ENCODE assay signal across 11 cellular contexts in genomic region chr11:34143048-34143447, GRCh38.
"Had no signal": no experiment of that assay in that cellular context is flagged by ENCODE, and none has a peak within 500 bp of the region (broad histone marks: within the 10 kb centered on the region; RNA-seq: fewer than 3 reads in every experiment).

No MANE protein-coding gene starts in this region.

- H3K27me3 ChIP-seq: thyroid gland, vagina had no signal

- H3K27ac ChIP-seq: thyroid gland, vagina had no signal

- H3K4me1 ChIP-seq: thyroid gland, vagina had no signal

- H3K9me3 Mint-ChIP-seq: activated B cell treated with CpG ODN at 0.5 μM for 24 hours; mesothelial cell of epicardium; stimulated activated memory B cell treated with anti-CD40 and anti-IgM and Interleukin-4, amounts not matched to agents 10 μg/mL and 1 μg/mL and 100 μg/mL, for 72 hours had no signal

- H3K27me3 Mint-ChIP-seq: activated B cell treated with CpG ODN at 0.5 μM for 24 hours; stimulated activated memory B cell treated with anti-CD40 and anti-IgM and Interleukin-4, amounts not matched to agents 10 μg/mL and 1 μg/mL and 100 μg/mL, for 72 hours had no signal

- ATAC-seq: SK-N-SH treated with all-trans-retinoic acid at 6 μM for 48 hours; stimulated activated memory B cell treated with anti-CD40 and anti-IgM and Interleukin-4, amounts not matched to agents 10 μg/mL and 1 μg/mL and 100 μg/mL, for 72 hours had no signal

- H3K4me3 Mint-ChIP-seq: activated B cell treated with CpG ODN at 0.5 μM for 24 hours; mesothelial cell of epicardium; stimulated activated memory B cell treated with anti-CD40 and anti-IgM and Interleukin-4, amounts not matched to agents 10 μg/mL and 1 μg/mL and 100 μg/mL, for 72 hours had no signal

- H3K9me3 ChIP-seq: thyroid gland, vagina had no signal

- DNase-seq: activated B cell treated with CpG ODN at 0.5 μM for 24 hours; activated CD4-positive, alpha-beta T cell treated with anti-CD3 and anti-CD28 coated beads for 48 hours; activated effector memory CD4-positive, alpha-beta T cell treated with Interleukin-2 at 50 U/mL for 16 hours; activated naive CD4-positive, alpha-beta T cell treated with anti-CD3 and anti-CD28 coated beads, Interleukin-2, amount 50 U/mL, for 16 hours; hypothalamus; stimulated activated CD4-positive, alpha-beta T cell treated with anti-CD3 and anti-CD28 coated beads, Interleukin-12 subunit alpha, Interleukin-12 subunit beta, amount 100 ng/mL, for 4 hours; thyroid gland had no signal

- H3K4me1 Mint-ChIP-seq: mesothelial cell of epicardium had no signal

- H3K4me3 ChIP-seq: thyroid gland, vagina had no signal

- H3K27ac Mint-ChIP-seq: activated B cell treated with CpG ODN at 0.5 μM for 24 hours; mesothelial cell of epicardium; stimulated activated memory B cell treated with anti-CD40 and anti-IgM and Interleukin-4, amounts not matched to agents 10 μg/mL and 1 μg/mL and 100 μg/mL, for 72 hours had no signal
